ENCODE assay signal across 14 cellular contexts in the genomic region with DNA sequence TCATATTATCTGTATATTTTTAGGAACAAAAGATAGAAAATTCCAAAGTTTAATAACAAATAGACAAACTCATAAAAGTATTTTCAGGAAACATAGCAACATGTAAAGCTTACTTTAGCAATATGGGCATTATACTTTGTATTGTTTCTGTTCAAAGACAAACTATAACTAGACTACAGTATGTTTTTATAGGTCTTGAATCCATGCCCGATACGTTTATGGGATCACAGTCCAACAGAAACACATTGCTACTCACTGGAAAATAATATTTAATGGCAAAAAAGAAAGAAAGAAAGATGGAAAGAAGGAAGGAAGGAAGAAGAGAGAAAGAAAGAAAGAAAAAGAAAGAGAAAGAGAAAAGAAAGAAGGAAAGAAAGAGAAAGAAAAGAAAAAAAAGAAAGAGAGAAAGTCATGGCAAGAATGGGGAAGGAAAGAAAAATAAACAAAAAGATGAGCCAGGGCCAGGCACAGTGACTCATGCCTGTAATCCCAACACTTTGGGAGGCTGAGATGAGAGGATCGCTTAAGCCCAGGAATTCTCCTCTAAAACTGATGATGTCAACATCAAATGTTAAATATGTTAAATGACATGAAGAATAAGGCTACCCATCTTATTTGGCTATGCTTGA. TPM values are rescaled to one million over a fixed set of nuclear protein-coding genes. Genes with fewer than 3 reads are reported as not detected.
A peak's percentile ranks its signal among the peaks of the same experiment; 100 is the strongest.
DNase-seq lines count a peak whose midpoint lies in the region; TF ChIP-seq lines count a peak whose summit lies in the region.
"Had no signal": no experiment of that assay in that cellular context is flagged by ENCODE, and none has a peak within 500 bp of the region (broad histone marks: within the 10 kb centered on the region; RNA-seq: fewer than 3 reads in every experiment).

No MANE protein-coding gene starts in this region.

- peaks cover 0 to 4% (median 1%) of the 10 kb centered on the region in 4 donors for H3K4me1 ChIP-seq in tibial nerve

- no peak overlapping the region for H3K4me3 ChIP-seq in tibial nerve

- H3K9me3 ChIP-seq in tibial nerve = no peaks in the 10 kb centered on the region

- H3K27me3 Mint-ChIP-seq in dendritic cell treated with granulocyte-macrophage colony-stimulating factor and Interleukin-4, amounts not matched to agents 40 ng/mL and 50 ng/mL, for 4 days = no peaks in the 10 kb centered on the region

- H3K4me3 Mint-ChIP-seq in dendritic cell treated with granulocyte-macrophage colony-stimulating factor and Interleukin-4, amounts not matched to agents 40 ng/mL and 50 ng/mL, for 4 days = no peak overlapping the region

- peaks cover 0 to 26% (median 2%) of the 10 kb centered on the region in 3 donors for H3K36me3 ChIP-seq in tibial nerve

- no peak for TF ChIP-seq CTCF in tibial nerve (IDR thresholded peaks at IDR 0.05)

- H3K9me3 Mint-ChIP-seq in dendritic cell treated with granulocyte-macrophage colony-stimulating factor and Interleukin-4, amounts not matched to agents 40 ng/mL and 50 ng/mL, for 4 days = no peaks in the 10 kb centered on the region

- no peaks in the 10 kb centered on the region for H3K27me3 ChIP-seq in tibial nerve

- peaks cover 48% of the 10 kb centered on the region for H3K36me3 Mint-ChIP-seq in dendritic cell treated with granulocyte-macrophage colony-stimulating factor and Interleukin-4, amounts not matched to agents 40 ng/mL and 50 ng/mL, for 4 days (ENCODE audit: low read depth)

- WGBS in tibial nerve, 2 donors = 42 to 50% methylated on average over 3 of the region's 3 CpGs

- DNase-seq in EL = peak; percentile 79
- peak; percentile 49 for DNase-seq in RPMI7951 (ENCODE audit: low read depth)
- peak; percentile 12 for DNase-seq in myocyte (ENCODE audit: low read depth)
- no peak for DNase-seq in tibial nerve (ENCODE audit: low spot score in 2 of 2)
- DNase-seq in cerebellum (ENCODE audit: low spot score) = no peak
- no peak for DNase-seq in NOMO-1 (lab: John Stamatoyannopoulos, UW; ENCODE audit: unreplicated experiment in 2 of 2)
- no peak for DNase-seq in head of caudate nucleus
- DNase-seq: activated gamma-delta T cell treated with Interleukin-2 at 50 U/mL for 16 hours, DMS 273 treated with DMSO at 0.1 percent for 48 hours, islet precursor cell, NCI-H2171, RPMI8226, substantia nigra had no signal

- intact Hi-C loops in dendritic cell treated with granulocyte-macrophage colony-stimulating factor and Interleukin-4, amounts not matched to agents 40 ng/mL and 50 ng/mL, for 4 days (cut with micrococcal nuclease) = no loop called here
- intact Hi-C loops in head of caudate nucleus (cut with DNase I) = no loop called here

- TF ChIP-seq POLR2A in tibial nerve (IDR thresholded peaks at IDR 0.05) = no peak

- peak overlapping the region in 2 of 4 donors; percentile 22 to 58 for H3K27ac ChIP-seq in tibial nerve

- peak overlapping the region; percentile 7 for H3K27ac Mint-ChIP-seq in dendritic cell treated with granulocyte-macrophage colony-stimulating factor and Interleukin-4, amounts not matched to agents 40 ng/mL and 50 ng/mL, for 4 days

- TF ChIP-seq EP300 in tibial nerve (IDR thresholded peaks at IDR 0.05) = no peak

- H3K4me1 Mint-ChIP-seq in dendritic cell treated with granulocyte-macrophage colony-stimulating factor and Interleukin-4, amounts not matched to agents 40 ng/mL and 50 ng/mL, for 4 days (ENCODE audit: low read depth) = no peaks in the 10 kb centered on the region

RNA-seq across cellular contexts. Expression of a gene that starts 32.7 kb away (rescaled TPM):
- total RNA-seq in RPMI7951 (2014; rRNA removed; shearing (Covaris generic)) = 89.5 and 91.2 TPM in 2 replicates
- total RNA-seq in myocyte = 77.5 and 94.2 TPM in 2 replicates
- polyA plus RNA-seq in myocyte (2012) = 67.9 TPM
- total RNA-seq in tibial nerve = 10 to 100 TPM; 56.7 to 88.3 (median 77.1) TPM
- 51.4 TPM for total RNA-seq in cerebellum

RNA-seq across cellular contexts. Expression of a gene that starts 50.0 kb away (rescaled TPM):
- total RNA-seq in RPMI7951 (2014; rRNA removed; shearing (Covaris generic)) = 6.1 and 6.9 TPM in 2 replicates
- 1.7 and 3.1 TPM in 2 replicates for total RNA-seq in myocyte
- polyA plus RNA-seq in myocyte (2012) = 1.6 TPM
- total RNA-seq in tibial nerve = 10 to 100 TPM; 24.3 to 36.3 (median 28.8) TPM
- total RNA-seq in cerebellum = 37.6 TPM

Comparison
In these comparisons a context has a peak if more than half of its experiments do, and no peak if none do; other contexts are left out.
1. DNase-seq: peak in EL (single experiment), RPMI7951 (single experiment) and myocyte (single experiment); none in tibial nerve (0 of 2), cerebellum (single experiment), NOMO-1 (0 of 2) and head of caudate nucleus (0 of 42).